10 cellular contexts compared by ENCODE assay signal in genomic region chr7:98266840-98267239, GRCh38. TPM values are rescaled to one million over a fixed set of nuclear protein-coding genes. Genes with fewer than 3 reads are reported as not detected.
DNase-seq lines count a peak whose midpoint lies in the region; ATAC-seq and TF ChIP-seq lines count a peak whose summit lies in the region.
"Had no signal": no experiment of that assay in that cellular context is flagged by ENCODE, and none has a peak within 500 bp of the region (broad histone marks: within the 10 kb centered on the region; RNA-seq: fewer than 3 reads in every experiment).

No MANE protein-coding gene starts in this region.

- H3K27me3 ChIP-seq in DOHH2 (ENCODE audit: control insufficient read depth, low read length) = no peaks in the 10 kb centered on the region
- no peaks in the 10 kb centered on the region for H3K27me3 ChIP-seq in osteoblast (ENCODE audit: insufficient read depth, low read length)
- no peaks in the 10 kb centered on the region for H3K27me3 ChIP-seq in tibial nerve
- no peaks in the 10 kb centered on the region for H3K27me3 ChIP-seq in uterus

- no peaks in the 10 kb centered on the region for H3K36me3 ChIP-seq in DOHH2 (ENCODE audit: control insufficient read depth, low read length)
- H3K36me3 ChIP-seq in osteoblast (ENCODE audit: insufficient read depth, low read length) = no peaks in the 10 kb centered on the region
- H3K36me3 ChIP-seq in tibial nerve = peaks cover 0 to 25% (median 0%) of the 10 kb centered on the region in 3 donors
- no peaks in the 10 kb centered on the region for H3K36me3 ChIP-seq in uterus

- H3K4me2 ChIP-seq in DOHH2 (ENCODE audit: low read length) = no peak overlapping the region
- no peak overlapping the region for H3K4me2 ChIP-seq in osteoblast (ENCODE audit: insufficient read depth, low read length)

- peaks cover 15% of the 10 kb centered on the region for H3K36me3 Mint-ChIP-seq in effector memory CD8-positive, alpha-beta T cell (ENCODE audit: insufficient read depth)

- H3K27ac ChIP-seq in DOHH2 (ENCODE audit: low read depth, low read length) (no peak overlapping the region), osteoblast (ENCODE audit: low read depth, low read length) (no peak overlapping the region), tibial nerve (no peak overlapping the region), uterus (no peak overlapping the region)

- no peaks in the 10 kb centered on the region for H3F3A ChIP-seq in DOHH2 (ENCODE audit: control insufficient read depth, insufficient read depth)

- H3K4me3 ChIP-seq in DOHH2 (ENCODE audit: low read length) (no peak overlapping the region), osteoblast (ENCODE audit: insufficient read depth, low read length) (no peak overlapping the region), tibial nerve (no peak overlapping the region), uterus (no peak overlapping the region)

- peaks cover 0 to 1% of the 10 kb centered on the region in 2 donors for H3K4me1 Mint-ChIP-seq in effector memory CD8-positive, alpha-beta T cell (ENCODE audit: low read depth in 2 of 2)

- H3K27ac Mint-ChIP-seq in effector memory CD8-positive, alpha-beta T cell = no peak overlapping the region

- WGBS in tibial nerve, 2 donors = 32 to 44% methylated on average over 2 of the region's 2 CpGs

- H3K27me3 Mint-ChIP-seq in effector memory CD8-positive, alpha-beta T cell = no peaks in the 10 kb centered on the region

- H3K4me1 ChIP-seq in DOHH2 (ENCODE audit: control insufficient read depth, low read length) (no peaks in the 10 kb centered on the region), osteoblast (ENCODE audit: insufficient read depth, low read length) (peaks cover 7% of the 10 kb centered on the region), tibial nerve (no peaks in the 10 kb centered on the region), uterus (no peaks in the 10 kb centered on the region)

- no peaks in the 10 kb centered on the region for H3K9me2 ChIP-seq in DOHH2 (replicated peaks; ENCODE audit: control insufficient read depth, low read length)

- H3K9me3 ChIP-seq in DOHH2 (ENCODE audit: control insufficient read depth, insufficient read depth, low read length) (peaks cover under 1% of the 10 kb centered on the region; the same call in 1 of the 2 replicates), osteoblast (ENCODE audit: low read depth, low read length) (no peaks in the 10 kb centered on the region), tibial nerve (no peaks in the 10 kb centered on the region), uterus (no peaks in the 10 kb centered on the region)

- DNase-seq in NAMALWA (ENCODE audit: low spot score) (peak; percentile 62), osteoblast (ENCODE audit: insufficient read length, low spot score, missing footprints) (peak; percentile 87), tibial nerve (ENCODE audit: low spot score in 2 of 2) (no peak), uterus (no peak), NCI-H2196 treated with DMSO at 0.1 percent for 48 hours (lab: John Stamatoyannopoulos, UW; ENCODE audit: unreplicated experiment) (no peak)
- DNase-seq in effector memory CD8-positive, alpha-beta T cell = no peak
- DNase-seq: caudate nucleus, NCI-H446 treated with DMSO at 0.1 percent for 48 hours had no signal

- ATAC-seq in effector memory CD8-positive, alpha-beta T cell (replicated peaks) = peak; percentile 27
- no peak for ATAC-seq in GM19463 (IDR thresholded peaks at IDR 0.05; ENCODE audit: unreplicated experiment)

- TF ChIP-seq EP300 in tibial nerve (IDR thresholded peaks at IDR 0.05) = no peak

- TF ChIP-seq CTCF in DOHH2 (IDR thresholded peaks at IDR 0.05; ENCODE audit: low read depth, low read length, poor library complexity, severe bottlenecking) (peak; percentile 28), osteoblast (IDR thresholded peaks at IDR 0.05; ENCODE audit: extremely low read depth, low read depth, low read length) (peak; percentile 51), tibial nerve (IDR thresholded peaks at IDR 0.05) (peak in 1 of 5 experiments; percentile 16), uterus (IDR thresholded peaks at IDR 0.05) (no peak)

- H3K4me3 Mint-ChIP-seq in effector memory CD8-positive, alpha-beta T cell = no peak overlapping the region

- H2AFZ ChIP-seq in osteoblast (ENCODE audit: low read length) = no peak overlapping the region

- H4K20me1 ChIP-seq in DOHH2 (ENCODE audit: control insufficient read depth, insufficient read depth, low read depth, low read length) (no peaks in the 10 kb centered on the region), osteoblast (ENCODE audit: insufficient read depth, low read length) (peaks cover 3% of the 10 kb centered on the region)

- TF ChIP-seq POLR2A in tibial nerve (IDR thresholded peaks at IDR 0.05) (no peak), uterus (IDR thresholded peaks at IDR 0.05) (no peak)

- H3K79me2 ChIP-seq in DOHH2 (ENCODE audit: control insufficient read depth, low read length) (no peaks in the 10 kb centered on the region), osteoblast (ENCODE audit: insufficient read depth, low read length) (no peaks in the 10 kb centered on the region)

- no peaks in the 10 kb centered on the region for H3K9me3 Mint-ChIP-seq in effector memory CD8-positive, alpha-beta T cell

- intact Hi-C loops in uterus (cut with DNase I; ENCODE audit: low total_unique reads) = no loop called here

RNA-seq across cellular contexts. Expression of gene BRI3, which starts 14.6 kb away (rescaled TPM):
- total RNA-seq in osteoblast (95.9 and 113 TPM in 2 replicates), tibial nerve (10 to 100 TPM; 33.5 to 69.0 (median 44.3) TPM), uterus (100 to 1,000 TPM in 1 of 4 donors, 10 to 100 TPM in 2, 1 to 10 TPM in 1; 8.5 to 161 (median 28.1) TPM)

RNA-seq across cellular contexts. Expression of gene TECPR1, which starts 14.8 kb away (rescaled TPM):
- total RNA-seq in osteoblast (20.3 and 22.4 TPM in 2 replicates), tibial nerve (10 to 100 TPM; 30.8 to 72.6 (median 41.2) TPM), uterus (10 to 100 TPM in 2 of 4 donors, 1 to 10 TPM in 2; 3.1 to 52.6 (median 16.7) TPM)

RNA-seq across cellular contexts. Expression of gene BHLHA15, which starts 55.6 kb away (rescaled TPM):
- total RNA-seq in osteoblast = not detected in 2 replicates
- not detected for total RNA-seq in tibial nerve
- 1 to 10 TPM in 1 of 4 donors, under 1 TPM in 1, not detected in 2; 0.41 to 1.6 TPM for total RNA-seq in uterus

Comparison
In these comparisons a context has a peak if more than half of its experiments do, and no peak if none do; other contexts are left out.
1. CTCF ChIP-seq: peak in DOHH2 (single experiment) and osteoblast (single experiment); none in uterus (0 of 4).
2. DNase-seq: peak in NAMALWA (single experiment) and osteoblast (single experiment); none in effector memory CD8-positive, alpha-beta T cell (0 of 3), tibial nerve (0 of 2), uterus (0 of 2) and NCI-H2196 treated with DMSO at 0.1 percent for 48 hours (single experiment).